Comparison of ENCODE assay signal across 12 cellular contexts in genomic region chr2:177029075-177029474, GRCh38.
DNase-seq lines count a peak whose midpoint lies in the region; ATAC-seq and TF ChIP-seq lines count a peak whose summit lies in the region.
"Had no signal": no experiment of that assay in that cellular context is flagged by ENCODE, and none has a peak within 500 bp of the region (broad histone marks: within the 10 kb centered on the region; RNA-seq: fewer than 3 reads in every experiment).

No MANE protein-coding gene starts in this region.

- no peak overlapping the region for H3K9ac ChIP-seq in HCT116 (ENCODE audit: low read length)
- H3K9ac ChIP-seq in SK-N-MC (ENCODE audit: insufficient read length): no peak overlapping the region

- TF ChIP-seq CTCF in HCT116 (IDR thresholded peaks at IDR 0.05 in 2 of 3, conservative IDR thresholded peaks at IDR 0.05 in 1 of 3; ENCODE audit: borderline replicate concordance in 1 of 3, insufficient read depth in 1 of 3, low read depth in 2 of 3, low read length in 2 of 3): no peak
- TF ChIP-seq CTCF in nephron (IDR thresholded peaks at IDR 0.05; ENCODE audit: unreplicated experiment in 3 of 3): no peak
- TF ChIP-seq CTCF in ascending aorta (IDR thresholded peaks at IDR 0.05): no peak

- DNase-seq in HCT116 (ENCODE audit: low read depth, low spot score) (no peak), SK-N-MC (ENCODE audit: low read depth, low spot score) (no peak), ascending aorta (ENCODE audit: low spot score in 2 of 2) (no peak), dermis blood vessel endothelial cell (no peak)
- DNase-seq: C1 segment of cervical spinal cord; CD4-positive, alpha-beta memory T cell; DMS79 treated with DMSO at 0.1 percent for 48 hours; GF-D8; GOT3 had no signal

- no peak for TF ChIP-seq POLR2A in HCT116 (IDR thresholded peaks at IDR 0.05; ENCODE audit: borderline replicate concordance, extremely low read depth, insufficient read depth, insufficient read length)

- no peak for TF ChIP-seq RAD21 in HCT116 (IDR thresholded peaks at IDR 0.05; ENCODE audit: low read depth)

- no peaks in the 10 kb centered on the region for H3K36me3 ChIP-seq in HCT116 (ENCODE audit: control insufficient read depth in 1 of 2, insufficient read depth in 2 of 2, low read length in 2 of 2)
- no peaks in the 10 kb centered on the region for H3K36me3 ChIP-seq in SK-N-MC (ENCODE audit: insufficient read depth, low read length)
- H3K36me3 ChIP-seq in ascending aorta: no peaks in the 10 kb centered on the region
- H3K36me3 ChIP-seq: HAP-1 had no signal

- H3K4me3 ChIP-seq in HCT116 (replicated peaks in 1 of 2; ENCODE audit: low read depth in 1 of 2, low read length in 2 of 2) (no peak overlapping the region), SK-N-MC (no peak overlapping the region), ascending aorta (no peak overlapping the region)
- H3K4me3 ChIP-seq: HAP-1 had no signal

- peak overlapping the region in 2 of 3 experiments; percentile 28 to 37 for H3K27ac Mint-ChIP-seq in nephron
- H3K27ac Mint-ChIP-seq: CD4-positive, alpha-beta memory T cell had no signal

- no TSS peak for BruUV-seq in HCT116 (replicated peaks; lab: Mats Ljungman, UMichigan)

- H3K79me2 ChIP-seq in HCT116 (ENCODE audit: insufficient read depth, low read length): no peaks in the 10 kb centered on the region

- CTCF ChIA-PET in HCT116 (lab: Charles Lee): no interaction called here

- no peaks in the 10 kb centered on the region for H3K9me3 Mint-ChIP-seq in nephron

- H4K20me1 ChIP-seq in HCT116 (ENCODE audit: insufficient read depth): no peaks in the 10 kb centered on the region

- H2AFZ ChIP-seq in HCT116 (ENCODE audit: low read depth, low read length, poor library complexity, severe bottlenecking): no peak overlapping the region

- H3K4me3 Mint-ChIP-seq in nephron: no peak overlapping the region
- H3K4me3 Mint-ChIP-seq: CD4-positive, alpha-beta memory T cell had no signal

- H3K27ac ChIP-seq in HCT116 (ENCODE audit: low read depth, low read length) (no peak overlapping the region), SK-N-MC (peak overlapping the region; percentile 42), ascending aorta (no peak overlapping the region)

- H3K27me3 Mint-ChIP-seq in nephron (ENCODE audit: low read depth): peaks cover 7% of the 10 kb centered on the region

- H3K4me1 ChIP-seq in HCT116 (ENCODE audit: control insufficient read depth in 1 of 2, insufficient read depth in 2 of 2, low read length in 2 of 2): no peaks in the 10 kb centered on the region
- no peaks in the 10 kb centered on the region for H3K4me1 ChIP-seq in ascending aorta
- H3K4me1 ChIP-seq: HAP-1 had no signal

- H3K36me3 Mint-ChIP-seq in nephron (ENCODE audit: low read depth): no peaks in the 10 kb centered on the region
- H3K36me3 Mint-ChIP-seq: CD4-positive, alpha-beta memory T cell had no signal

- H3K4me1 Mint-ChIP-seq in nephron: peaks cover 37% of the 10 kb centered on the region
- H3K4me1 Mint-ChIP-seq: CD4-positive, alpha-beta memory T cell had no signal

- no peak overlapping the region for H3K4me2 ChIP-seq in HCT116 (ENCODE audit: low read length)

- H3K27me3 ChIP-seq in HCT116 (ENCODE audit: insufficient read depth, low read length) (peaks cover 46% of the 10 kb centered on the region), ascending aorta (no peaks in the 10 kb centered on the region)

- H3K9me3 ChIP-seq in HCT116 (ENCODE audit: control insufficient read depth in 1 of 2, insufficient read depth in 1 of 2, low read depth in 1 of 2, low read length in 2 of 2) (no peaks in the 10 kb centered on the region), SK-N-MC (ENCODE audit: low read depth, low read length) (no peaks in the 10 kb centered on the region), ascending aorta (no peaks in the 10 kb centered on the region)
- H3K9me3 ChIP-seq: HAP-1 had no signal

- ATAC-seq in HCT116: 0 out of 2 replicates have a peak, but pooled peaks have one; percentile 15
- no peak for ATAC-seq in GM21390 (IDR thresholded peaks at IDR 0.05; ENCODE audit: unreplicated experiment)

- RAD21 ChIA-PET in HCT116 (lab: Charles Lee; ENCODE audit: low non-redundant PET in 1 of 2, low total read pairs in 2 of 2, uncharacterized antibody in 2 of 2, unreplicated experiment in 2 of 2): no interaction called here

- H3K9me2 ChIP-seq in HCT116 (ENCODE audit: insufficient read depth): no peaks in the 10 kb centered on the region

- intact Hi-C loops in HCT116 (cut with micrococcal nuclease) (loop anchor here (5.0 kb wide), 1 partner anchor 118 kb away; no protein-coding TSS in a partner anchor), ascending aorta (cut with DNase I) (no loop called here)

- POLR2A ChIA-PET in HCT116 (lab: Charles Lee): no interaction called here

TF ChIP-seq in HCT116, 20 proteins besides CTCF, POLR2A, EP300 and RAD21:
- no peak for TF ChIP-seq EZH2 (IDR thresholded peaks at IDR 0.05)
- no peak for TF ChIP-seq SIN3A (IDR thresholded peaks at IDR 0.05; ENCODE audit: low read depth)
- no peak for TF ChIP-seq ZFX (IDR thresholded peaks at IDR 0.05)
- TF ChIP-seq, protein P1, sequence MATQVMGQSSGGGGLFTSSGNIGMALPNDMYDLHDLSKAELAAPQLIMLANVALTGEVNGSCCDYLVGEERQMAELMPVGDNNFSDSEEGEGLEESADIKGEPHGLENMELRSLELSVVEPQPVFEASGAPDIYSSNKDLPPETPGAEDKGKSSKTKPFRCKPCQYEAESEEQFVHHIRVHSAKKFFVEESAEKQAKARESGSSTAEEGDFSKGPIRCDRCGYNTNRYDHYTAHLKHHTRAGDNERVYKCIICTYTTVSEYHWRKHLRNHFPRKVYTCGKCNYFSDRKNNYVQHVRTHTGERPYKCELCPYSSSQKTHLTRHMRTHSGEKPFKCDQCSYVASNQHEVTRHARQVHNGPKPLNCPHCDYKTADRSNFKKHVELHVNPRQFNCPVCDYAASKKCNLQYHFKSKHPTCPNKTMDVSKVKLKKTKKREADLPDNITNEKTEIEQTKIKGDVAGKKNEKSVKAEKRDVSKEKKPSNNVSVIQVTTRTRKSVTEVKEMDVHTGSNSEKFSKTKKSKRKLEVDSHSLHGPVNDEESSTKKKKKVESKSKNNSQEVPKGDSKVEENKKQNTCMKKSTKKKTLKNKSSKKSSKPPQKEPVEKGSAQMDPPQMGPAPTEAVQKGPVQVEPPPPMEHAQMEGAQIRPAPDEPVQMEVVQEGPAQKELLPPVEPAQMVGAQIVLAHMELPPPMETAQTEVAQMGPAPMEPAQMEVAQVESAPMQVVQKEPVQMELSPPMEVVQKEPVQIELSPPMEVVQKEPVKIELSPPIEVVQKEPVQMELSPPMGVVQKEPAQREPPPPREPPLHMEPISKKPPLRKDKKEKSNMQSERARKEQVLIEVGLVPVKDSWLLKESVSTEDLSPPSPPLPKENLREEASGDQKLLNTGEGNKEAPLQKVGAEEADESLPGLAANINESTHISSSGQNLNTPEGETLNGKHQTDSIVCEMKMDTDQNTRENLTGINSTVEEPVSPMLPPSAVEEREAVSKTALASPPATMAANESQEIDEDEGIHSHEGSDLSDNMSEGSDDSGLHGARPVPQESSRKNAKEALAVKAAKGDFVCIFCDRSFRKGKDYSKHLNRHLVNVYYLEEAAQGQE (IDR thresholded peaks at IDR 0.05; ENCODE audit: low read depth): no peak
- no peak for TF ChIP-seq CBX3 (IDR thresholded peaks at IDR 0.05; ENCODE audit: low read depth)
- TF ChIP-seq TCF7L2 (IDR thresholded peaks at IDR 0.05; ENCODE audit: borderline replicate concordance, extremely low read depth, insufficient read depth, insufficient read length): no peak
- TF ChIP-seq ELF1 (IDR thresholded peaks at IDR 0.05; ENCODE audit: borderline replicate concordance, low read depth): no peak
- no peak for TF ChIP-seq ZBTB33 (IDR thresholded peaks at IDR 0.05; ENCODE audit: extremely low read depth, insufficient replicate concordance, low read length)
- no peak for TF ChIP-seq EGR1 (IDR thresholded peaks at IDR 0.05; ENCODE audit: low read depth)
- no peak for TF ChIP-seq FOSL1 (IDR thresholded peaks at IDR 0.05; ENCODE audit: low read depth)
- TF ChIP-seq MAX (IDR thresholded peaks at IDR 0.05): no peak
- TF ChIP-seq YY1 (IDR thresholded peaks at IDR 0.05; ENCODE audit: extremely low read depth, insufficient replicate concordance, low read depth, low read length): no peak
- no peak for TF ChIP-seq EZH2phosphoT487 (IDR thresholded peaks at IDR 0.05; ENCODE audit: borderline replicate concordance)
